ENCODE assay signal across 9 cellular contexts in the genomic region with DNA sequence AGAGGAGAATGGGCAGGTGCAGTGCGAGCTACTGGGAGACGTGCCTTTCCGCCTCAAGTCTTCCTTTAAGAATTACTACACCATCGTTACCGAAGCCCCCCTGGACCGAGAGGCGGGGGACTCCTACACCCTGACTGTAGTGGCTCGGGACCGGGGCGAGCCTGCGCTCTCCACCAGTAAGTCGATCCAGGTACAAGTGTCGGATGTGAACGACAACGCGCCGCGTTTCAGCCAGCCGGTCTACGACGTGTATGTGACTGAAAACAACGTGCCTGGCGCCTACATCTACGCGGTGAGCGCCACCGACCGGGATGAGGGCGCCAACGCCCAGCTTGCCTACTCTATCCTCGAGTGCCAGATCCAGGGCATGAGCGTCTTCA. TPM values are rescaled to one million over a fixed set of nuclear protein-coding genes. Genes with fewer than 3 reads are reported as not detected.
A peak's percentile ranks its signal among the peaks of the same experiment; 100 is the strongest.
DNase-seq lines count a peak whose midpoint lies in the region; ATAC-seq and TF ChIP-seq lines count a peak whose summit lies in the region.
"Had no signal": no experiment of that assay in that cellular context is flagged by ENCODE, and none has a peak within 500 bp of the region (broad histone marks: within the 10 kb centered on the region; RNA-seq: fewer than 3 reads in every experiment).

No MANE protein-coding gene starts in this region.

- 1% methylated on average over 32 of the region's 32 CpGs for WGBS in HUES64
- WGBS in esophagus, 2 donors = 5 to 6% methylated on average over 32 of the region's 32 CpGs
- WGBS in ovary, 3 donors = 0 to 2% (median 1%) methylated on average over 32 of the region's 32 CpGs

- TF ChIP-seq POLR2A in ovary (IDR thresholded peaks at IDR 0.05) = no peak

- peaks cover 33% of the 10 kb centered on the region for H3K4me1 ChIP-seq in HUES64 (ENCODE audit: insufficient read depth, low read length)
- peaks cover 12 to 19% of the 10 kb centered on the region in 2 donors for H3K4me1 ChIP-seq in esophagus (ENCODE audit: control insufficient read depth in 2 of 2, insufficient read depth in 2 of 2, low read length in 1 of 2)
- no peaks in the 10 kb centered on the region for H3K4me1 ChIP-seq in ovary (ENCODE audit: insufficient read depth)

- no peaks in the 10 kb centered on the region for H3K36me3 ChIP-seq in HUES64 (ENCODE audit: insufficient read depth, low read length)
- H3K36me3 ChIP-seq in esophagus (ENCODE audit: control insufficient read depth in 2 of 2, insufficient read depth in 2 of 2, low read length in 1 of 2) = no peaks in the 10 kb centered on the region
- H3K36me3 ChIP-seq in ovary = no peaks in the 10 kb centered on the region

- H3K4me3 ChIP-seq in HUES64 (ENCODE audit: low read length) (peak overlapping the region; percentile 72), esophagus (ENCODE audit: low read depth in 1 of 2, low read length in 2 of 2) (peak overlapping the region; percentile 4 to 9), ovary (peak overlapping the region; percentile 40)

- no peak overlapping the region for H3K9ac ChIP-seq in HUES64 (ENCODE audit: low read depth, low read length)

- H3K27ac ChIP-seq in HUES64 (ENCODE audit: low read depth, low read length) = no peak overlapping the region
- no peak overlapping the region for H3K27ac ChIP-seq in esophagus (ENCODE audit: low read depth in 2 of 2, low read length in 1 of 2)
- H3K27ac ChIP-seq in ovary = peak overlapping the region in 1 of 2 donors; percentile 56

- TF ChIP-seq CTCF in ovary (IDR thresholded peaks at IDR 0.05) = no peak

- no peak for TF ChIP-seq EP300 in ovary (IDR thresholded peaks at IDR 0.05)

- H3K27me3 ChIP-seq in HUES64 (ENCODE audit: insufficient read depth, low read length) (peaks cover 77% of the 10 kb centered on the region), esophagus (ENCODE audit: control insufficient read depth in 1 of 2, insufficient read depth in 2 of 2, low read length in 2 of 2) (peaks cover 0 to 34% of the 10 kb centered on the region in 2 donors), ovary (no peaks in the 10 kb centered on the region)

- no peaks in the 10 kb centered on the region for H3K9me3 ChIP-seq in HUES64 (ENCODE audit: insufficient read depth, low read depth, low read length)
- peaks cover 0 to 14% of the 10 kb centered on the region in 2 donors for H3K9me3 ChIP-seq in esophagus (ENCODE audit: control insufficient read depth in 2 of 2, insufficient read depth in 1 of 2, low read depth in 1 of 2, low read length in 1 of 2)
- no peaks in the 10 kb centered on the region for H3K9me3 ChIP-seq in ovary

- DNase-seq in C1 segment of cervical spinal cord (lab: John Stamatoyannopoulos, UW) = peak in 9 of 14 donors; percentile 33 to 75 (median 65)
- peak in 2 of 5 donors; percentile 14 to 25 for DNase-seq in ovary
- DNase-seq in AG08396 (ENCODE audit: low spot score) = no peak
- DNase-seq in iPS-NIHi11 (ENCODE audit: low spot score) = no peak
- DNase-seq in activated gamma-delta T cell treated with Interleukin-2 at 50 U/mL for 16 hours = no peak
- DNase-seq: Kasumi-1 had no signal

- intact Hi-C loops in ovary (cut with DNase I) = no loop called here

- ATAC-seq in HG03439 (IDR thresholded peaks at IDR 0.05; ENCODE audit: unreplicated experiment) = no peak

RNA-seq across cellular contexts. Expression of a gene that starts 2.2 kb away (rescaled TPM):
- polyA plus RNA-seq in HUES64 (2013, experiment 1 of 2) = 16.2 TPM
- polyA plus RNA-seq in HUES64 (2013, experiment 2 of 2) = 21.7 TPM
- polyA plus RNA-seq in esophagus = under 1 TPM; 0.04 to 0.06 TPM
- total RNA-seq in ovary = 1 to 10 TPM in 3 of 7 donors, under 1 TPM in 4; 0.23 to 6.4 (median 0.97) TPM
- polyA plus RNA-seq in ovary = 1 to 10 TPM; 2.2 to 2.5 TPM

Comparison
In these comparisons a context has a peak if more than half of its experiments do, and no peak if none do; other contexts are left out.
1. DNase-seq: peak in C1 segment of cervical spinal cord (9 of 14); none in AG08396 (single experiment), iPS-NIHi11 (single experiment) and activated gamma-delta T cell treated with Interleukin-2 at 50 U/mL for 16 hours (single experiment).
2. H3K4me3 ChIP-seq: peak in every context shown above with its lines; median percentile 72 in HUES64; 40 in ovary; 6 in esophagus.